14 cellular contexts compared by ENCODE assay signal in the genomic region with DNA sequence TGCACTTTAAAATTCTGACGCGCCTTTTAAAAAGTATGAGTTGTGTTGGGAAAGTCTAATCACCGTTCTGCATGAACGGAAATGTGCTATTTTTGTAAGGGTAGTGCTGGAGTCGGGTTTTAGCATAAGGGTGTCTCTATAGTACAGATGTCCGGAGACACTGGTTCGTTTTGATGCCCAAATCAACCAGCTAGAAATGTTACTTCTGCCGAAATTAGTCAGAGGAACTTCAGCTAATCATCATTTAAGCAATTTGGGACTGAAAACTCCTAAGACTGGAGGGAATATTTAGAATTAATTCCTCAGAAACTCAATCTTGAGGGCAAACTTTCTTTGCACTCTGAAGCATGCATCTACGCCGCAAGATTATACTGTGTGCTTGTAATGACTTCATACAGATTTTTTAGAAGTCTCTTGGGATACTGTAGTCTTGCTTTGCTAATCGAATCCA.
DNase-seq lines count a peak whose midpoint lies in the region; ATAC-seq, FAIRE-seq and TF ChIP-seq lines count a peak whose summit lies in the region.
"Had no signal": no experiment of that assay in that cellular context is flagged by ENCODE, and none has a peak within 500 bp of the region (broad histone marks: within the 10 kb centered on the region; RNA-seq: fewer than 3 reads in every experiment).

No MANE protein-coding gene starts in this region.

- DNase-seq in AG20443 (ENCODE audit: low spot score), result peak; percentile 16
- peak; percentile 31 for DNase-seq in RCC 7860 (ENCODE audit: low spot score)
- peak; percentile 57 for DNase-seq in fibroblast of the aortic adventitia (ENCODE audit: low read depth)
- DNase-seq in trophoblast cell, result no peak
- DNase-seq in SK-N-SH, result no peak
- no peak for DNase-seq in hepatic stellate cell (ENCODE audit: low spot score)
- DNase-seq: effector memory CD8-positive, alpha-beta T cell; NCI-H226; occipital lobe; stimulated activated CD4-positive, alpha-beta T cell treated with anti-CD3 and anti-CD28 coated beads, Interleukin-2, amount 100 ng/mL, for 24 hours; T-cell had no signal

- no CpG with 5 or more reads among the region's 11 CpGs for WGBS in trophoblast cell (ENCODE audit: extremely low coverage, insufficient coverage, insufficient read length)
- WGBS in SK-N-SH (ENCODE audit: low lambda C conversion rate), result 94% methylated on average over 11 of the region's 11 CpGs

- ATAC-seq in stimulated activated memory B cell treated with anti-CD40 and anti-IgM and Interleukin-4, amounts not matched to agents 10 μg/mL and 1 μg/mL and 100 μg/mL, for 72 hours, result no peak
- no peak for ATAC-seq in GM19395 (IDR thresholded peaks at IDR 0.05; ENCODE audit: unreplicated experiment)
- ATAC-seq: effector memory CD8-positive, alpha-beta T cell; T-cell had no signal

- no peaks in the 10 kb centered on the region for H3K36me3 ChIP-seq in trophoblast cell (ENCODE audit: control insufficient read depth in 1 of 2, insufficient read depth in 2 of 2, low read length in 2 of 2)
- H3K36me3 ChIP-seq in SK-N-SH (replicated peaks in 1 of 2; ENCODE audit: control insufficient read depth in 1 of 2, insufficient read depth in 2 of 2, low read length in 1 of 2), result no peaks in the 10 kb centered on the region

- H2AFZ ChIP-seq in trophoblast cell (ENCODE audit: insufficient read depth, low read length, poor library complexity) (no peak overlapping the region), SK-N-SH (ENCODE audit: low read depth) (no peak overlapping the region)

- no peaks in the 10 kb centered on the region for H3K9me3 Mint-ChIP-seq in stimulated activated memory B cell treated with anti-CD40 and anti-IgM and Interleukin-4, amounts not matched to agents 10 μg/mL and 1 μg/mL and 100 μg/mL, for 72 hours

- H4K12ac ChIP-seq in trophoblast cell (ENCODE audit: low read depth, low read length), result no peak overlapping the region

- TF ChIP-seq CTCF in fibroblast of the aortic adventitia (IDR thresholded peaks at IDR 0.05; ENCODE audit: insufficient read depth, low read length) (no peak), SK-N-SH (IDR thresholded peaks at IDR 0.05) (no peak)

- H3F3A ChIP-seq in SK-N-SH (replicated peaks; ENCODE audit: insufficient read depth), result peaks cover 22% of the 10 kb centered on the region

- H3K18ac ChIP-seq in trophoblast cell (ENCODE audit: low read length), result no peak overlapping the region

- no peak overlapping the region for H3K27ac ChIP-seq in trophoblast cell (ENCODE audit: low read depth, low read length)
- H3K27ac ChIP-seq in SK-N-SH (ENCODE audit: low read depth in 2 of 2, low read length in 1 of 2), result no peak overlapping the region

- H4K8ac ChIP-seq in trophoblast cell (ENCODE audit: low read depth, low read length), result no peak overlapping the region

- peak; percentile 74 for FAIRE-seq in RCC 7860 (lab: Jason Lieb, UNC)

- H3K4me2 ChIP-seq in trophoblast cell (ENCODE audit: low read length), result no peak overlapping the region
- no peak overlapping the region for H3K4me2 ChIP-seq in SK-N-SH

- H3K4ac ChIP-seq in trophoblast cell (ENCODE audit: low read depth, low read length), result no peak overlapping the region

- no peak for TF ChIP-seq RAD21 in SK-N-SH (IDR thresholded peaks at IDR 0.05; ENCODE audit: low read length)

- H3K27ac Mint-ChIP-seq in stimulated activated memory B cell treated with anti-CD40 and anti-IgM and Interleukin-4, amounts not matched to agents 10 μg/mL and 1 μg/mL and 100 μg/mL, for 72 hours, result no peak overlapping the region
- H3K27ac Mint-ChIP-seq: CD14-positive monocyte; effector memory CD8-positive, alpha-beta T cell; T-cell had no signal

- H3K27me3 ChIP-seq in trophoblast cell (ENCODE audit: insufficient read depth, low read length) (no peaks in the 10 kb centered on the region), SK-N-SH (ENCODE audit: insufficient read depth) (no peaks in the 10 kb centered on the region)

- peak overlapping the region; percentile 5 for H2BK120ac ChIP-seq in trophoblast cell (ENCODE audit: insufficient read depth, low read length, poor library complexity)

- H2BK5ac ChIP-seq in trophoblast cell (ENCODE audit: low read depth, low read length, poor library complexity), result no peak overlapping the region

- H3K36me3 Mint-ChIP-seq in stimulated activated memory B cell treated with anti-CD40 and anti-IgM and Interleukin-4, amounts not matched to agents 10 μg/mL and 1 μg/mL and 100 μg/mL, for 72 hours, result no peaks in the 10 kb centered on the region
- H3K36me3 Mint-ChIP-seq: CD14-positive monocyte, T-cell had no signal

- CTCF ChIA-PET in SK-N-SH (lab: Yijun Ruan, JAX), result interaction anchor here (1.0 kb wide), 1 partner anchor 77 kb away, joined by 3 read pairs; no protein-coding TSS in a partner anchor

- no peak overlapping the region for H3K14ac ChIP-seq in trophoblast cell (ENCODE audit: low read length)

- H3K4me1 ChIP-seq in trophoblast cell (ENCODE audit: control insufficient read depth in 1 of 2, insufficient read depth in 2 of 2, low read length in 2 of 2) (peaks cover 8 to 19% of the 10 kb centered on the region in 2 experiments), SK-N-SH (ENCODE audit: control insufficient read depth in 1 of 2, insufficient read depth in 2 of 2, low read depth in 1 of 2, low read length in 1 of 2) (peaks cover 6 to 20% of the 10 kb centered on the region in 2 experiments; a peak in 3 of 4 replicates)

- H4K91ac ChIP-seq in trophoblast cell (ENCODE audit: low read depth, low read length), result no peak overlapping the region

- H3K9ac ChIP-seq in trophoblast cell (ENCODE audit: low read length), result no peak overlapping the region
- no peak overlapping the region for H3K9ac ChIP-seq in SK-N-SH

- no peak for TF ChIP-seq EP300 in SK-N-SH (IDR thresholded peaks at IDR 0.05; ENCODE audit: borderline replicate concordance in 1 of 2, low read depth in 1 of 2, low read length in 1 of 2)

- peak overlapping the region; percentile 53 for H2BK12ac ChIP-seq in trophoblast cell (ENCODE audit: low read length)

- peaks cover 22% of the 10 kb centered on the region for H3K79me1 ChIP-seq in trophoblast cell (ENCODE audit: low read length)

- POLR2A ChIA-PET in SK-N-SH (lab: Yijun Ruan, JAX), result interaction anchor here (0.7 kb wide), 1 partner anchor 461 kb away, joined by 3 read pairs; no protein-coding TSS in a partner anchor

- no peaks in the 10 kb centered on the region for H3K9me3 ChIP-seq in trophoblast cell (ENCODE audit: insufficient read depth, low read depth, low read length)
- H3K9me3 ChIP-seq in SK-N-SH, result no peaks in the 10 kb centered on the region

- no peaks in the 10 kb centered on the region for H3K9me2 ChIP-seq in SK-N-SH

- no peaks in the 10 kb centered on the region for H4K20me1 ChIP-seq in SK-N-SH (ENCODE audit: insufficient read depth)

- peaks cover 17% of the 10 kb centered on the region for H3K27me3 Mint-ChIP-seq in stimulated activated memory B cell treated with anti-CD40 and anti-IgM and Interleukin-4, amounts not matched to agents 10 μg/mL and 1 μg/mL and 100 μg/mL, for 72 hours
- H3K27me3 Mint-ChIP-seq: effector memory CD8-positive, alpha-beta T cell had no signal

- no peak overlapping the region for H3K23ac ChIP-seq in trophoblast cell (ENCODE audit: low read length)

- no peak overlapping the region for H2AK5ac ChIP-seq in trophoblast cell (ENCODE audit: low read length)

- H3K4me3 Mint-ChIP-seq in stimulated activated memory B cell treated with anti-CD40 and anti-IgM and Interleukin-4, amounts not matched to agents 10 μg/mL and 1 μg/mL and 100 μg/mL, for 72 hours, result no peak overlapping the region
- H3K4me3 Mint-ChIP-seq: CD14-positive monocyte; effector memory CD8-positive, alpha-beta T cell; T-cell had no signal

- no peaks in the 10 kb centered on the region for H3K4me1 Mint-ChIP-seq in stimulated activated memory B cell treated with anti-CD40 and anti-IgM and Interleukin-4, amounts not matched to agents 10 μg/mL and 1 μg/mL and 100 μg/mL, for 72 hours
- H3K4me1 Mint-ChIP-seq: CD14-positive monocyte, T-cell had no signal

- peaks cover 4% of the 10 kb centered on the region for H3K79me2 ChIP-seq in trophoblast cell (ENCODE audit: control insufficient read depth, insufficient read depth, low read length, poor library complexity)
- H3K79me2 ChIP-seq in SK-N-SH (ENCODE audit: insufficient read depth), result no peaks in the 10 kb centered on the region

- peak overlapping the region; percentile 47 for H3K4me3 ChIP-seq in fibroblast of the aortic adventitia (ENCODE audit: low read depth, low read length)
- no peak overlapping the region for H3K4me3 ChIP-seq in trophoblast cell (ENCODE audit: low read depth, low read length)
- no peak overlapping the region for H3K4me3 ChIP-seq in SK-N-SH (ENCODE audit: low read depth in 2 of 2, low read length in 1 of 2)

TF ChIP-seq in SK-N-SH, 30 proteins besides CTCF, POLR2A, EP300 and RAD21:
- TF ChIP-seq RXRA (IDR thresholded peaks at IDR 0.05; ENCODE audit: borderline replicate concordance, low read depth) (no peak), RFX5 (IDR thresholded peaks at IDR 0.05; ENCODE audit: low read length) (no peak), FOXJ3 (CRISPR knock-in tag; IDR thresholded peaks at IDR 0.05) (no peak), NFIC (IDR thresholded peaks at IDR 0.05; ENCODE audit: borderline replicate concordance) (no peak), SIN3A (IDR thresholded peaks at IDR 0.05; ENCODE audit: borderline replicate concordance, low read depth, low read length) (no peak), FOSL2 (IDR thresholded peaks at IDR 0.05; ENCODE audit: borderline replicate concordance, low read depth) (no peak)
- TF ChIP-seq, protein P1, sequence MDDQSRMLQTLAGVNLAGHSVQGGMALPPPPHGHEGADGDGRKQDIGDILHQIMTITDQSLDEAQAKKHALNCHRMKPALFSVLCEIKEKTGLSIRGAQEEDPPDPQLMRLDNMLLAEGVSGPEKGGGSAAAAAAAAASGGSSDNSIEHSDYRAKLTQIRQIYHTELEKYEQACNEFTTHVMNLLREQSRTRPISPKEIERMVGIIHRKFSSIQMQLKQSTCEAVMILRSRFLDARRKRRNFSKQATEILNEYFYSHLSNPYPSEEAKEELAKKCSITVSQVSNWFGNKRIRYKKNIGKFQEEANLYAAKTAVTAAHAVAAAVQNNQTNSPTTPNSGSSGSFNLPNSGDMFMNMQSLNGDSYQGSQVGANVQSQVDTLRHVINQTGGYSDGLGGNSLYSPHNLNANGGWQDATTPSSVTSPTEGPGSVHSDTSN (IDR thresholded peaks at IDR 0.05), result no peak
- TF ChIP-seq, protein P2, sequence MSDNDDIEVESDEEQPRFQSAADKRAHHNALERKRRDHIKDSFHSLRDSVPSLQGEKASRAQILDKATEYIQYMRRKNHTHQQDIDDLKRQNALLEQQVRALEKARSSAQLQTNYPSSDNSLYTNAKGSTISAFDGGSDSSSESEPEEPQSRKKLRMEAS (IDR thresholded peaks at IDR 0.05; ENCODE audit: low read depth), result no peak
- TF ChIP-seq, protein P3, sequence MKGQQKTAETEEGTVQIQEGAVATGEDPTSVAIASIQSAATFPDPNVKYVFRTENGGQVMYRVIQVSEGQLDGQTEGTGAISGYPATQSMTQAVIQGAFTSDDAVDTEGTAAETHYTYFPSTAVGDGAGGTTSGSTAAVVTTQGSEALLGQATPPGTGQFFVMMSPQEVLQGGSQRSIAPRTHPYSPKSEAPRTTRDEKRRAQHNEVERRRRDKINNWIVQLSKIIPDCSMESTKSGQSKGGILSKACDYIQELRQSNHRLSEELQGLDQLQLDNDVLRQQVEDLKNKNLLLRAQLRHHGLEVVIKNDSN (IDR thresholded peaks at IDR 0.05; ENCODE audit: borderline replicate concordance, low read depth), result no peak

Comparison
In these comparisons a context has a peak if more than half of its experiments do, and no peak if none do; other contexts are left out.
1. DNase-seq: peak in AG20443 (single experiment), RCC 7860 (single experiment) and fibroblast of the aortic adventitia (single experiment); none in trophoblast cell (0 of 2), SK-N-SH (single experiment) and hepatic stellate cell (single experiment).